In genomic region chr19:30423481-30423880, GRCh38 we compare ENCODE assay signal across 21 cellular contexts. TPM values are rescaled to one million over a fixed set of nuclear protein-coding genes. Genes with fewer than 3 reads are reported as not detected.
DNase-seq lines count a peak whose midpoint lies in the region; ATAC-seq and TF ChIP-seq lines count a peak whose summit lies in the region.
"Had no signal": no experiment of that assay in that cellular context is flagged by ENCODE, and none has a peak within 500 bp of the region (broad histone marks: within the 10 kb centered on the region; RNA-seq: fewer than 3 reads in every experiment).

No MANE protein-coding gene starts in this region.

- H3K36me3 Mint-ChIP-seq in activated CD8-positive, alpha-beta T cell treated with anti-CD3 and anti-CD28 coated beads, Interleukin-2, amount 10 ng/mL, durations not matched to agents 7 days and 5 days (ENCODE audit: low read depth): no peaks in the 10 kb centered on the region
- no peaks in the 10 kb centered on the region for H3K36me3 Mint-ChIP-seq in activated CD8-positive, alpha-beta T cell treated with anti-CD3 and anti-CD28 coated beads for 36 hours (ENCODE audit: low read depth)
- no peaks in the 10 kb centered on the region for H3K36me3 Mint-ChIP-seq in chondrocyte (ENCODE audit: low read depth)
- H3K36me3 Mint-ChIP-seq: CD4-positive, CD25-positive, alpha-beta regulatory T cell had no signal

- DNase-seq in activated CD8-positive, alpha-beta T cell treated with anti-CD3 and anti-CD28 coated beads, Interleukin-2, amount 10 ng/mL, durations not matched to agents 7 days and 5 days: peak; percentile 7
- DNase-seq in activated CD8-positive, alpha-beta T cell treated with anti-CD3 and anti-CD28 coated beads for 36 hours: no peak
- DNase-seq in chondrocyte (ENCODE audit: low spot score): peak; percentile 86
- DNase-seq in left ventricle myocardium superior: peak; percentile 69
- DNase-seq in putamen (ENCODE audit: low spot score): no peak
- DNase-seq in occipital lobe (lab: John Stamatoyannopoulos, UW): no peak
- DNase-seq: 8988T; CD4-positive, CD25-positive, alpha-beta regulatory T cell; COR-L47; HFFc6; NCI-H1417; NCI-H187; NCI-H2107; NCI-H226; NCI-H524 treated with DMSO at 0.1 percent for 48 hours had no signal

- intact Hi-C loops in activated CD8-positive, alpha-beta T cell treated with anti-CD3 and anti-CD28 coated beads for 36 hours (cut with micrococcal nuclease): no loop called here
- intact Hi-C loops in left ventricle myocardium superior (cut with micrococcal nuclease): no loop called here

- POLR2A ChIA-PET in activated CD8-positive, alpha-beta T cell treated with anti-CD3 and anti-CD28 coated beads, Interleukin-2, amount 10 ng/mL, durations not matched to agents 7 days and 5 days (lab: Charles Lee): no interaction called here
- POLR2A ChIA-PET in activated CD8-positive, alpha-beta T cell treated with anti-CD3 and anti-CD28 coated beads for 36 hours (lab: Charles Lee): no interaction called here

- no peak for ATAC-seq in activated CD8-positive, alpha-beta T cell treated with anti-CD3 and anti-CD28 coated beads, Interleukin-2, amount 10 ng/mL, durations not matched to agents 7 days and 5 days
- ATAC-seq in activated CD8-positive, alpha-beta T cell treated with anti-CD3 and anti-CD28 coated beads for 36 hours: no peak
- peak; percentile 97 for ATAC-seq in left ventricle myocardium superior
- ATAC-seq in HG02840 (IDR thresholded peaks at IDR 0.05; ENCODE audit: low FRiP score, unreplicated experiment): no peak

- no peak overlapping the region for H3K27ac Mint-ChIP-seq in activated CD8-positive, alpha-beta T cell treated with anti-CD3 and anti-CD28 coated beads, Interleukin-2, amount 10 ng/mL, durations not matched to agents 7 days and 5 days
- no peak overlapping the region for H3K27ac Mint-ChIP-seq in activated CD8-positive, alpha-beta T cell treated with anti-CD3 and anti-CD28 coated beads for 36 hours
- no peak overlapping the region for H3K27ac Mint-ChIP-seq in chondrocyte (ENCODE audit: unreplicated experiment)
- H3K27ac Mint-ChIP-seq: B cell; CD4-positive, CD25-positive, alpha-beta regulatory T cell; HFFc6 had no signal

- peak overlapping the region; percentile 38 for H3K27ac ChIP-seq in temporal lobe (ENCODE audit: low read depth, low read length)
- H3K27ac ChIP-seq: HL-60, KMS-11 had no signal

- CTCF ChIA-PET in activated CD8-positive, alpha-beta T cell treated with anti-CD3 and anti-CD28 coated beads, Interleukin-2, amount 10 ng/mL, durations not matched to agents 7 days and 5 days (lab: Charles Lee): no interaction called here
- CTCF ChIA-PET in activated CD8-positive, alpha-beta T cell treated with anti-CD3 and anti-CD28 coated beads for 36 hours (lab: Charles Lee): no interaction called here

- no peaks in the 10 kb centered on the region for H3K27me3 Mint-ChIP-seq in activated CD8-positive, alpha-beta T cell treated with anti-CD3 and anti-CD28 coated beads, Interleukin-2, amount 10 ng/mL, durations not matched to agents 7 days and 5 days (ENCODE audit: low read depth)
- H3K27me3 Mint-ChIP-seq in activated CD8-positive, alpha-beta T cell treated with anti-CD3 and anti-CD28 coated beads for 36 hours: peaks cover 14% of the 10 kb centered on the region
- no peaks in the 10 kb centered on the region for H3K27me3 Mint-ChIP-seq in chondrocyte (ENCODE audit: low read depth)
- H3K27me3 Mint-ChIP-seq: CD4-positive, CD25-positive, alpha-beta regulatory T cell had no signal

- no peaks in the 10 kb centered on the region for H3K9me3 Mint-ChIP-seq in activated CD8-positive, alpha-beta T cell treated with anti-CD3 and anti-CD28 coated beads, Interleukin-2, amount 10 ng/mL, durations not matched to agents 7 days and 5 days (ENCODE audit: insufficient read depth)
- no peaks in the 10 kb centered on the region for H3K9me3 Mint-ChIP-seq in activated CD8-positive, alpha-beta T cell treated with anti-CD3 and anti-CD28 coated beads for 36 hours
- H3K9me3 Mint-ChIP-seq in chondrocyte (ENCODE audit: low read depth): peaks cover 4% of the 10 kb centered on the region

- no peaks in the 10 kb centered on the region for H3K4me1 Mint-ChIP-seq in activated CD8-positive, alpha-beta T cell treated with anti-CD3 and anti-CD28 coated beads, Interleukin-2, amount 10 ng/mL, durations not matched to agents 7 days and 5 days (ENCODE audit: low read depth)
- no peaks in the 10 kb centered on the region for H3K4me1 Mint-ChIP-seq in activated CD8-positive, alpha-beta T cell treated with anti-CD3 and anti-CD28 coated beads for 36 hours (ENCODE audit: low read depth)
- no peaks in the 10 kb centered on the region for H3K4me1 Mint-ChIP-seq in chondrocyte (ENCODE audit: low read depth)
- H3K4me1 Mint-ChIP-seq: B cell; CD4-positive, CD25-positive, alpha-beta regulatory T cell had no signal

- H3K4me3 Mint-ChIP-seq in activated CD8-positive, alpha-beta T cell treated with anti-CD3 and anti-CD28 coated beads, Interleukin-2, amount 10 ng/mL, durations not matched to agents 7 days and 5 days: no peak overlapping the region
- no peak overlapping the region for H3K4me3 Mint-ChIP-seq in activated CD8-positive, alpha-beta T cell treated with anti-CD3 and anti-CD28 coated beads for 36 hours
- H3K4me3 Mint-ChIP-seq in chondrocyte (ENCODE audit: unreplicated experiment): no peak overlapping the region
- H3K4me3 Mint-ChIP-seq: B cell; CD4-positive, CD25-positive, alpha-beta regulatory T cell; HFFc6 had no signal

- no peak for TF ChIP-seq CTCF in activated CD8-positive, alpha-beta T cell treated with anti-CD3 and anti-CD28 coated beads for 36 hours (IDR thresholded peaks at IDR 0.05)
- no peak for TF ChIP-seq CTCF in chondrocyte (IDR thresholded peaks at IDR 0.05)

RNA-seq across cellular contexts. Expression of gene ZNF536, which starts 51.3 kb away (rescaled TPM):
- not detected for total RNA-seq in activated CD8-positive, alpha-beta T cell treated with anti-CD3 and anti-CD28 coated beads, Interleukin-2, amount 10 ng/mL, durations not matched to agents 7 days and 5 days
- total RNA-seq in activated CD8-positive, alpha-beta T cell treated with anti-CD3 and anti-CD28 coated beads for 36 hours: not detected
- total RNA-seq in chondrocyte (not detected in 3 replicates), left ventricle myocardium superior (6.4 TPM), temporal lobe (18.2 TPM), occipital lobe (28.1 TPM)
- total RNA-seq: B cell, HFFc6, HT1080 had no signal

Comparison
In these comparisons a context has a peak if more than half of its experiments do, and no peak if none do; other contexts are left out.
1. DNase-seq: peak in activated CD8-positive, alpha-beta T cell treated with anti-CD3 and anti-CD28 coated beads, Interleukin-2, amount 10 ng/mL, durations not matched to agents 7 days and 5 days (single experiment), chondrocyte (single experiment) and left ventricle myocardium superior (single experiment); none in activated CD8-positive, alpha-beta T cell treated with anti-CD3 and anti-CD28 coated beads for 36 hours (single experiment), putamen (single experiment) and occipital lobe (single experiment).